In genomic region chr6:57013501-57013900, GRCh38 we compare ENCODE assay signal across 14 cellular contexts. TPM values are rescaled to one million over a fixed set of nuclear protein-coding genes. Genes with fewer than 3 reads are reported as not detected.
DNase-seq lines count a peak whose midpoint lies in the region; ATAC-seq and TF ChIP-seq lines count a peak whose summit lies in the region.
"Had no signal": no experiment of that assay in that cellular context is flagged by ENCODE, and none has a peak within 500 bp of the region (broad histone marks: within the 10 kb centered on the region; RNA-seq: fewer than 3 reads in every experiment).

No MANE protein-coding gene starts in this region.

- H3K27ac ChIP-seq in AG04450 (ENCODE audit: low read depth, low read length) = no peak overlapping the region
- H3K27ac ChIP-seq: BLaER1 had no signal

- no peaks in the 10 kb centered on the region for H3K27me3 ChIP-seq in AG04450 (ENCODE audit: control insufficient read depth, insufficient read depth, low read length)
- H3K27me3 ChIP-seq: BLaER1 had no signal

- H3K9me3 ChIP-seq in AG04450 (ENCODE audit: control insufficient read depth, insufficient read depth, low read length) = no peaks in the 10 kb centered on the region
- H3K9me3 ChIP-seq: BLaER1 had no signal

- CTCF ChIA-PET in AG04450 (lab: Charles Lee) = interaction anchor here (0.9 to 2.0 kb wide), 4 partner anchors 10 to 311 kb away, joined by 3 to 7 read pairs (median 4); no protein-coding TSS in a partner anchor
- CTCF ChIA-PET in HEK293T (lab: Yijun Ruan, JAX) = no interaction called here

- ATAC-seq in GM19324 (IDR thresholded peaks at IDR 0.05; ENCODE audit: low FRiP score, unreplicated experiment) = no peak

- DNase-seq in AG04450 (ENCODE audit: low read depth, low spot score) = peak; percentile 30
- DNase-seq in HEK293T (ENCODE audit: extremely low spot score) = no peak
- peak; percentile 54 for DNase-seq in T1000 (lab: John Stamatoyannopoulos, UW)
- DNase-seq in fibroblast of villous mesenchyme (ENCODE audit: low read depth) = peak; percentile 54
- DNase-seq in dermis blood vessel endothelial cell = no peak
- DNase-seq in NCI-H1436 (lab: John Stamatoyannopoulos, UW) = no peak
- no peak for DNase-seq in activated CD4-positive, alpha-beta T cell treated with anti-CD3 and anti-CD28 coated beads for 1 hour
- DNase-seq: activated CD4-positive, alpha-beta T cell treated with anti-CD3 and anti-CD28 coated beads, Interleukin-2, amount 50 U/mL, for 4 hours; activated naive CD4-positive, alpha-beta T cell treated with anti-CD3 and anti-CD28 coated beads, Interleukin-2, amount 50 U/mL, for 16 hours; NCI-H526 treated with DMSO at 0.1 percent for 48 hours; stimulated activated naive CD4-positive, alpha-beta T cell; SW 1271 had no signal

- H3K4me3 ChIP-seq in AG04450 (ENCODE audit: low read depth, low read length) = no peak overlapping the region
- no peak overlapping the region for H3K4me3 ChIP-seq in fibroblast of villous mesenchyme (ENCODE audit: low read depth, low read length)
- H3K4me3 ChIP-seq: BLaER1 had no signal

- TF ChIP-seq CTCF in AG04450 (IDR thresholded peaks at IDR 0.05; ENCODE audit: low read depth, low read length) = no peak
- TF ChIP-seq CTCF in fibroblast of villous mesenchyme (IDR thresholded peaks at IDR 0.05; ENCODE audit: insufficient read depth, low read depth, low read length) = no peak

- POLR2A ChIA-PET in AG04450 (lab: Yijun Ruan, JAX) = no interaction called here
- POLR2A ChIA-PET in HEK293T (lab: Yijun Ruan, JAX) = interaction anchor here (1.1 kb wide), 1 partner anchor 58 kb away, joined by 4 read pairs; the partner anchor contains the start of gene BEND6

TF ChIP-seq in HEK293T, 16 proteins besides CTCF, POLR2A, EP300 and RAD21:
- TF ChIP-seq FOXA1 (IDR thresholded peaks at IDR 0.05) = no peak
- TF ChIP-seq PKNOX1 (IDR thresholded peaks at IDR 0.05) = peak; percentile 47

RNA-seq across cellular contexts. Expression of gene KIAA1586, which starts 33.0 kb away (rescaled TPM):
- 7.4 and 10.8 TPM in 2 replicates for polyA plus RNA-seq in AG04450 (2011; rRNA removed)
- polyA minus RNA-seq in AG04450 (2011; rRNA and poly(A)+ RNA removed) = 4.1 and 10.4 TPM in 2 replicates
- total RNA-seq in fibroblast of villous mesenchyme (15.1 and 24.6 TPM in 2 replicates), dermis blood vessel endothelial cell (16.4 and 18.4 TPM in 2 replicates)

RNA-seq across cellular contexts. Expression of gene BEND6, which starts 58.6 kb away (rescaled TPM):
- 9.2 and 15.4 TPM in 2 replicates for polyA plus RNA-seq in AG04450 (2011; rRNA removed)
- 4.1 and 6.7 TPM in 2 replicates for polyA minus RNA-seq in AG04450 (2011; rRNA and poly(A)+ RNA removed)
- total RNA-seq in fibroblast of villous mesenchyme (11.0 and 13.4 TPM in 2 replicates), dermis blood vessel endothelial cell (0.14 and 0.34 TPM in 2 replicates)

Comparison
In these comparisons a context has a peak if more than half of its experiments do, and no peak if none do; other contexts are left out.
1. DNase-seq: peak in AG04450 (single experiment), T1000 (single experiment) and fibroblast of villous mesenchyme (single experiment); none in HEK293T (single experiment), dermis blood vessel endothelial cell (single experiment), NCI-H1436 (single experiment) and activated CD4-positive, alpha-beta T cell treated with anti-CD3 and anti-CD28 coated beads for 1 hour (single experiment).